ENCODE assay signal across 6 cellular contexts in genomic region chr9:129081388-129081889, GRCh38. TPM values are rescaled to one million over a fixed set of nuclear protein-coding genes. Genes with fewer than 3 reads are reported as not detected.
A peak's percentile ranks its signal among the peaks of the same experiment; 100 is the strongest.
DNase-seq lines count a peak whose midpoint lies in the region; ATAC-seq, FAIRE-seq and TF ChIP-seq lines count a peak whose summit lies in the region.

No MANE protein-coding gene starts in this region.

- peaks cover 20% of the 10 kb centered on the region for H3K36me3 ChIP-seq in right atrium auricular region
- H3K36me3 ChIP-seq in bronchial epithelial cell (ENCODE audit: control insufficient read depth, insufficient read depth, low read length): peaks cover 11% of the 10 kb centered on the region

- DNase-seq in right atrium auricular region (ENCODE audit: low spot score): no peak
- DNase-seq in Right ventricle myocardium inferior (ENCODE audit: missing footprints): no peak
- DNase-seq in bronchial epithelial cell (ENCODE audit: low read depth): peak; percentile 28
- DNase-seq in omental fat pad (ENCODE audit: low spot score): no peak
- no peak for DNase-seq in cerebellar nuclear complex (lab: John Stamatoyannopoulos, UW)
- DNase-seq in GDM1 (lab: John Stamatoyannopoulos, UW): no peak

- ATAC-seq in Right ventricle myocardium inferior: no peak
- peak; percentile 0 for ATAC-seq in omental fat pad (ENCODE audit: low FRiP score)

- H3K4me3 ChIP-seq in right atrium auricular region: peak overlapping the region; percentile 84 to 88
- peak overlapping the region; percentile 63 for H3K4me3 ChIP-seq in bronchial epithelial cell (ENCODE audit: low read depth, low read length)

- H3K4me1 ChIP-seq in right atrium auricular region: peaks cover 0 to 22% of the 10 kb centered on the region in 2 donors

- intact Hi-C loops in Right ventricle myocardium inferior (cut with DNase I): no loop called here

- no peaks in the 10 kb centered on the region for H3K9me3 ChIP-seq in right atrium auricular region

- H3K27me3 ChIP-seq in right atrium auricular region (no peaks in the 10 kb centered on the region), bronchial epithelial cell (ENCODE audit: control insufficient read depth, insufficient read depth, low read length) (no peaks in the 10 kb centered on the region)

- H3K27ac ChIP-seq in right atrium auricular region: peak overlapping the region; percentile 84 to 90

- FAIRE-seq in bronchial epithelial cell (lab: Jason Lieb, UNC): no peak

- TF ChIP-seq CTCF in right atrium auricular region (IDR thresholded peaks at IDR 0.05) (no peak), bronchial epithelial cell (IDR thresholded peaks at IDR 0.05; ENCODE audit: insufficient read depth, low read length, severe bottlenecking) (no peak), omental fat pad (IDR thresholded peaks at IDR 0.05) (no peak)

RNA-seq across cellular contexts. Expression of gene DOLPP1, which starts 0.5 kb away (rescaled TPM):
- 1 to 10 TPM; 4.8 to 5.4 TPM for total RNA-seq in right atrium auricular region
- total RNA-seq in Right ventricle myocardium inferior: 6.8 TPM
- 10.0 and 10.8 TPM in 2 replicates for total RNA-seq in bronchial epithelial cell
- 1 to 10 TPM; 4.8 to 7.2 (median 6.6) TPM for total RNA-seq in omental fat pad

RNA-seq across cellular contexts. Expression of gene CRAT, which starts 29.2 kb away (rescaled TPM):
- total RNA-seq in right atrium auricular region (10 to 100 TPM; 73.0 to 75.0 TPM), Right ventricle myocardium inferior (85.5 TPM), bronchial epithelial cell (13.7 and 40.2 TPM in 2 replicates), omental fat pad (100 to 1,000 TPM in 1 of 4 donors, 10 to 100 TPM in 3; 47.3 to 107 (median 59.5) TPM)

RNA-seq across cellular contexts. Expression of gene PTPA, which starts 29.8 kb away (rescaled TPM):
- 10 to 100 TPM; 81.3 to 89.9 TPM for total RNA-seq in right atrium auricular region
- total RNA-seq in Right ventricle myocardium inferior: 194 TPM
- 39.5 and 76.0 TPM in 2 replicates for total RNA-seq in bronchial epithelial cell
- total RNA-seq in omental fat pad: 10 to 100 TPM; 37.2 to 49.5 (median 41.8) TPM

RNA-seq across cellular contexts. Expression of gene MIGA2, which starts 45.0 kb away (rescaled TPM):
- total RNA-seq in right atrium auricular region: 10 to 100 TPM; 34.2 to 40.2 TPM
- total RNA-seq in Right ventricle myocardium inferior: 38.2 TPM
- total RNA-seq in bronchial epithelial cell: 12.6 and 25.0 TPM in 2 replicates
- total RNA-seq in omental fat pad: 10 to 100 TPM; 19.4 to 38.5 (median 20.9) TPM

RNA-seq across cellular contexts. Expression of gene SH3GLB2, which starts 53.3 kb away (rescaled TPM):
- total RNA-seq in right atrium auricular region: 10 to 100 TPM; 25.6 to 41.3 TPM
- 32.4 TPM for total RNA-seq in Right ventricle myocardium inferior
- 50.5 and 98.1 TPM in 2 replicates for total RNA-seq in bronchial epithelial cell
- 10 to 100 TPM; 55.5 to 75.5 (median 65.1) TPM for total RNA-seq in omental fat pad
